ENCODE assay signal across 18 cellular contexts in genomic region chr19:6535558-6536137, GRCh38. TPM values are rescaled to one million over a fixed set of nuclear protein-coding genes. Genes with fewer than 3 reads are reported as not detected.
A peak's percentile ranks its signal among the peaks of the same experiment; 100 is the strongest.
DNase-seq lines count a peak whose midpoint lies in the region; ATAC-seq and TF ChIP-seq lines count a peak whose summit lies in the region.
"Had no signal": no experiment of that assay in that cellular context is flagged by ENCODE, and none has a peak within 500 bp of the region (broad histone marks: within the 10 kb centered on the region; RNA-seq: fewer than 3 reads in every experiment).

No MANE protein-coding gene starts in this region.

- peak overlapping the region; percentile 85 for H3K27ac Mint-ChIP-seq in activated CD4-positive, alpha-beta T cell treated with anti-CD3 and anti-CD28 coated beads, Interleukin-2, amount 10 ng/mL, durations not matched to agents 24 days and 14 days
- H3K27ac Mint-ChIP-seq in activated CD4-positive, alpha-beta T cell treated with anti-CD3 and anti-CD28 coated beads for 36 hours, result no peak overlapping the region
- H3K27ac Mint-ChIP-seq in activated B cell treated with CpG ODN at 0.5 μM for 24 hours, result peak overlapping the region; percentile 83
- H3K27ac Mint-ChIP-seq in naive thymus-derived CD8-positive, alpha-beta T cell, result peak overlapping the region in 9 of 10 donors; percentile 4 to 88 (median 52)
- H3K27ac Mint-ChIP-seq: progenitor cell of endocrine pancreas had no signal

- no peak overlapping the region for H2AFZ ChIP-seq in HCT116 (ENCODE audit: low read depth, low read length, poor library complexity, severe bottlenecking)

- no peak overlapping the region for H3K4me3 ChIP-seq in HCT116 (replicated peaks in 1 of 2; ENCODE audit: low read depth in 1 of 2, low read length in 2 of 2)
- no peak overlapping the region for H3K4me3 ChIP-seq in aorta (ENCODE audit: low read length in 2 of 2)
- H3K4me3 ChIP-seq: A549, lung had no signal

- H3K36me3 ChIP-seq in HCT116 (ENCODE audit: control insufficient read depth in 1 of 2, insufficient read depth in 2 of 2, low read length in 2 of 2) (peaks cover 8 to 18% of the 10 kb centered on the region in 2 experiments; a peak in 3 of 4 replicates), aorta (ENCODE audit: control insufficient read depth in 1 of 2, insufficient read depth in 2 of 2, low read length in 1 of 2) (no peaks in the 10 kb centered on the region)

- H3K9me2 ChIP-seq in HCT116 (ENCODE audit: insufficient read depth), result no peaks in the 10 kb centered on the region

- peaks cover 27% of the 10 kb centered on the region for H3K79me2 ChIP-seq in HCT116 (ENCODE audit: insufficient read depth, low read length)

- RAD21 ChIA-PET in HCT116 (lab: Charles Lee; ENCODE audit: low non-redundant PET in 1 of 2, low total read pairs in 2 of 2, uncharacterized antibody in 2 of 2, unreplicated experiment in 2 of 2), result no interaction called here

- peaks cover 21% of the 10 kb centered on the region for H3K27me3 Mint-ChIP-seq in activated CD4-positive, alpha-beta T cell treated with anti-CD3 and anti-CD28 coated beads, Interleukin-2, amount 10 ng/mL, durations not matched to agents 24 days and 14 days
- peaks cover 24% of the 10 kb centered on the region for H3K27me3 Mint-ChIP-seq in activated CD4-positive, alpha-beta T cell treated with anti-CD3 and anti-CD28 coated beads for 36 hours
- H3K27me3 Mint-ChIP-seq in activated B cell treated with CpG ODN at 0.5 μM for 24 hours, result peaks cover 5% of the 10 kb centered on the region
- H3K27me3 Mint-ChIP-seq in naive thymus-derived CD8-positive, alpha-beta T cell, result peaks cover 12 to 33% (median 28%) of the 10 kb centered on the region in 5 donors

- POLR2A ChIA-PET in activated CD4-positive, alpha-beta T cell treated with anti-CD3 and anti-CD28 coated beads for 36 hours (lab: Charles Lee), result interaction anchor here (0.6 kb wide), 1 partner anchor 180 kb away, joined by 3 read pairs; no protein-coding TSS in a partner anchor
- POLR2A ChIA-PET in HCT116 (lab: Charles Lee), result interaction anchor here (1.0 to 2.3 kb wide), 6 partner anchors 15 to 98 kb away, joined by 3 to 6 read pairs (median 4); no protein-coding TSS in a partner anchor
- POLR2A ChIA-PET in activated B cell treated with CpG ODN at 0.5 μM for 24 hours (lab: Charles Lee), result interaction anchor here (0.6 to 3.6 kb wide), 11 partner anchors 8 to 386 kb away, joined by 3 to 34 read pairs (median 5); partner anchors contain the start of gene CD70
- POLR2A ChIA-PET in naive thymus-derived CD8-positive, alpha-beta T cell (lab: Charles Lee), result no interaction called here

- no peak for TF ChIP-seq POLR2A in HCT116 (IDR thresholded peaks at IDR 0.05; ENCODE audit: borderline replicate concordance, extremely low read depth, insufficient read depth, insufficient read length)

- ATAC-seq in activated CD4-positive, alpha-beta T cell treated with anti-CD3 and anti-CD28 coated beads for 36 hours, result no peak
- ATAC-seq in HCT116, result no peak
- ATAC-seq in activated B cell treated with CpG ODN at 0.5 μM for 24 hours (ENCODE audit: low read depth), result no peak
- ATAC-seq in naive thymus-derived CD8-positive, alpha-beta T cell, result no peak
- ATAC-seq in aorta (ENCODE audit: low FRiP score), result no peak
- ATAC-seq in HG03159 (IDR thresholded peaks at IDR 0.05; ENCODE audit: unreplicated experiment), result no peak

- H3K9me3 ChIP-seq in HCT116 (ENCODE audit: control insufficient read depth in 1 of 2, insufficient read depth in 1 of 2, low read depth in 1 of 2, low read length in 2 of 2) (no peaks in the 10 kb centered on the region), aorta (ENCODE audit: control insufficient read depth, low read length) (no peaks in the 10 kb centered on the region)
- H3K9me3 ChIP-seq: A549 had no signal

- CTCF ChIA-PET in activated CD4-positive, alpha-beta T cell treated with anti-CD3 and anti-CD28 coated beads for 36 hours (lab: Charles Lee), result interaction anchor here (0.7 kb wide), 1 partner anchor 328 kb away, joined by 3 read pairs; no protein-coding TSS in a partner anchor
- CTCF ChIA-PET in HCT116 (lab: Charles Lee), result interaction anchor here (0.9 kb wide), 1 partner anchor 19 kb away, joined by 4 read pairs; no protein-coding TSS in a partner anchor
- CTCF ChIA-PET in activated B cell treated with CpG ODN at 0.5 μM for 24 hours (lab: Charles Lee), result interaction anchor here (0.8 to 1.3 kb wide), 4 partner anchors 15 to 95 kb away, joined by 3 to 5 read pairs (median 4); no protein-coding TSS in a partner anchor

- no peak overlapping the region for H3K9ac ChIP-seq in HCT116 (ENCODE audit: low read length)

- H3K4me3 Mint-ChIP-seq in activated CD4-positive, alpha-beta T cell treated with anti-CD3 and anti-CD28 coated beads, Interleukin-2, amount 10 ng/mL, durations not matched to agents 24 days and 14 days, result peak overlapping the region; percentile 50
- no peak overlapping the region for H3K4me3 Mint-ChIP-seq in activated CD4-positive, alpha-beta T cell treated with anti-CD3 and anti-CD28 coated beads for 36 hours
- peak overlapping the region; percentile 59 for H3K4me3 Mint-ChIP-seq in activated B cell treated with CpG ODN at 0.5 μM for 24 hours
- peak overlapping the region in 6 of 10 donors; percentile 49 to 75 (median 54) for H3K4me3 Mint-ChIP-seq in naive thymus-derived CD8-positive, alpha-beta T cell

- TF ChIP-seq CTCF in HCT116 (IDR thresholded peaks at IDR 0.05 in 2 of 3, conservative IDR thresholded peaks at IDR 0.05 in 1 of 3; ENCODE audit: borderline replicate concordance in 1 of 3, insufficient read depth in 1 of 3, low read depth in 2 of 3, low read length in 2 of 3) (no peak), activated B cell treated with CpG ODN at 0.5 μM for 24 hours (IDR thresholded peaks at IDR 0.05) (no peak)

- H3K9me3 Mint-ChIP-seq in activated CD4-positive, alpha-beta T cell treated with anti-CD3 and anti-CD28 coated beads, Interleukin-2, amount 10 ng/mL, durations not matched to agents 24 days and 14 days, result peaks cover 7% of the 10 kb centered on the region
- H3K9me3 Mint-ChIP-seq in activated CD4-positive, alpha-beta T cell treated with anti-CD3 and anti-CD28 coated beads for 36 hours (ENCODE audit: low read depth), result no peaks in the 10 kb centered on the region
- H3K9me3 Mint-ChIP-seq in activated B cell treated with CpG ODN at 0.5 μM for 24 hours, result peaks cover 5% of the 10 kb centered on the region
- no peaks in the 10 kb centered on the region for H3K9me3 Mint-ChIP-seq in naive thymus-derived CD8-positive, alpha-beta T cell

- peak overlapping the region; percentile 91 for H3K27ac ChIP-seq in HCT116 (ENCODE audit: low read depth, low read length)
- no peak overlapping the region for H3K27ac ChIP-seq in aorta (ENCODE audit: low read depth in 1 of 2, low read length in 2 of 2)
- H3K27ac ChIP-seq: A549, VCaP had no signal

- H3K4me1 ChIP-seq in HCT116 (ENCODE audit: control insufficient read depth in 1 of 2, insufficient read depth in 2 of 2, low read length in 2 of 2) (peaks cover 38 to 56% of the 10 kb centered on the region in 2 experiments), aorta (ENCODE audit: control insufficient read depth in 1 of 2, insufficient read depth in 2 of 2, low read length in 2 of 2) (no peaks in the 10 kb centered on the region)

- H3K4me1 Mint-ChIP-seq in activated CD4-positive, alpha-beta T cell treated with anti-CD3 and anti-CD28 coated beads, Interleukin-2, amount 10 ng/mL, durations not matched to agents 24 days and 14 days, result peaks cover 33% of the 10 kb centered on the region
- H3K4me1 Mint-ChIP-seq in activated CD4-positive, alpha-beta T cell treated with anti-CD3 and anti-CD28 coated beads for 36 hours, result peaks cover 35% of the 10 kb centered on the region
- H3K4me1 Mint-ChIP-seq in activated B cell treated with CpG ODN at 0.5 μM for 24 hours, result peaks cover 57% of the 10 kb centered on the region
- peaks cover 35 to 49% (median 46%) of the 10 kb centered on the region in 4 donors for H3K4me1 Mint-ChIP-seq in naive thymus-derived CD8-positive, alpha-beta T cell

- no peak for TF ChIP-seq RAD21 in HCT116 (IDR thresholded peaks at IDR 0.05; ENCODE audit: low read depth)

- H3K4me2 ChIP-seq in HCT116 (ENCODE audit: low read length), result peak overlapping the region; percentile 35; the same call in 1 of the 2 replicates
- H3K4me2 ChIP-seq: A549 had no signal

- WGBS in aorta, 2 donors, result 87 to 90% methylated on average over 10 of the region's 10 CpGs

- no peaks in the 10 kb centered on the region for H4K20me1 ChIP-seq in HCT116 (ENCODE audit: insufficient read depth)

- intact Hi-C loops in activated CD4-positive, alpha-beta T cell treated with anti-CD3 and anti-CD28 coated beads, Interleukin-2, amount 10 ng/mL, durations not matched to agents 24 days and 14 days (cut with micrococcal nuclease), result loop anchor here (5.0 kb wide), 1 partner anchor 57 kb away; the partner anchor contains the start of gene CD70
- intact Hi-C loops in activated CD4-positive, alpha-beta T cell treated with anti-CD3 and anti-CD28 coated beads for 36 hours (cut with DNase I, micrococcal nuclease), result no loop called here
- intact Hi-C loops in HCT116 (cut with micrococcal nuclease) (no loop called here), activated B cell treated with CpG ODN at 0.5 μM for 24 hours (cut with micrococcal nuclease) (loop anchor here (2.0 kb wide), 1 partner anchor 13 kb away; no protein-coding TSS in a partner anchor), aorta (cut with DNase I) (no loop called here)

- no TSS peak for BruUV-seq in HCT116 (replicated peaks; lab: Mats Ljungman, UMichigan)

- H3K27me3 ChIP-seq in HCT116 (ENCODE audit: insufficient read depth, low read length) (no peaks in the 10 kb centered on the region), aorta (ENCODE audit: control insufficient read depth in 1 of 2, insufficient read depth in 2 of 2, low read length in 1 of 2) (no peaks in the 10 kb centered on the region)

- no peak for DNase-seq in activated CD4-positive, alpha-beta T cell treated with anti-CD3 and anti-CD28 coated beads, Interleukin-2, amount 10 ng/mL, durations not matched to agents 24 days and 14 days
- DNase-seq in activated CD4-positive, alpha-beta T cell treated with anti-CD3 and anti-CD28 coated beads for 36 hours, result no peak
- DNase-seq in HCT116 (ENCODE audit: low read depth, low spot score) (no peak), activated B cell treated with CpG ODN at 0.5 μM for 24 hours (no peak), aorta (no peak), OCI-M1 (lab: John Stamatoyannopoulos, UW) (no peak)
- no peak for DNase-seq in naive thymus-derived CD8-positive, alpha-beta T cell
- DNase-seq: DMS79, foreskin melanocyte, NCI-H1092, NCI-H510A had no signal

- H3K36me3 Mint-ChIP-seq in activated CD4-positive, alpha-beta T cell treated with anti-CD3 and anti-CD28 coated beads, Interleukin-2, amount 10 ng/mL, durations not matched to agents 24 days and 14 days (ENCODE audit: low read depth), result peaks cover 23% of the 10 kb centered on the region
- H3K36me3 Mint-ChIP-seq in activated CD4-positive, alpha-beta T cell treated with anti-CD3 and anti-CD28 coated beads for 36 hours (ENCODE audit: low read depth), result no peaks in the 10 kb centered on the region
- H3K36me3 Mint-ChIP-seq in activated B cell treated with CpG ODN at 0.5 μM for 24 hours (ENCODE audit: low read depth), result peaks cover 15% of the 10 kb centered on the region
- H3K36me3 Mint-ChIP-seq in naive thymus-derived CD8-positive, alpha-beta T cell, result no peaks in the 10 kb centered on the region

RNA-seq across cellular contexts. Expression of gene TNFSF9, which starts 4.8 kb away (rescaled TPM):
- 6.1 and 6.4 TPM in 2 replicates for total RNA-seq in activated CD4-positive, alpha-beta T cell treated with anti-CD3 and anti-CD28 coated beads, Interleukin-2, amount 10 ng/mL, durations not matched to agents 24 days and 14 days
- total RNA-seq in activated CD4-positive, alpha-beta T cell treated with anti-CD3 and anti-CD28 coated beads for 36 hours, result under 1 TPM; 0.49 to 0.57 TPM
- total RNA-seq in HCT116 (2021; ENCODE audit: unreplicated experiment), result 25.1 TPM
- 26.8 and 35.8 TPM in 2 replicates for polyA plus RNA-seq in HCT116 (2012)
- 6.0 and 7.1 TPM in 2 replicates for total RNA-seq in activated B cell treated with CpG ODN at 0.5 μM for 24 hours
- 1 to 10 TPM in 1 of 2 experiments, under 1 TPM in 1; 0.30 to 1.0 TPM for total RNA-seq in naive thymus-derived CD8-positive, alpha-beta T cell
- under 1 TPM in 2 of 3 donors, not detected in 1; 0.25 to 0.54 TPM for polyA plus RNA-seq in naive thymus-derived CD8-positive, alpha-beta T cell
- total RNA-seq in aorta, result 1 to 10 TPM; 1.2 to 1.6 TPM
- not detected for polyA plus RNA-seq in aorta
- total RNA-seq: progenitor cell of endocrine pancreas had no signal

RNA-seq across cellular contexts. Expression of gene TUBB4A, which starts 33.5 kb away (rescaled TPM):
- total RNA-seq in activated CD4-positive, alpha-beta T cell treated with anti-CD3 and anti-CD28 coated beads, Interleukin-2, amount 10 ng/mL, durations not matched to agents 24 days and 14 days, result 2.8 and 3.3 TPM in 2 replicates
- 1 to 10 TPM; 4.8 to 5.1 TPM for total RNA-seq in activated CD4-positive, alpha-beta T cell treated with anti-CD3 and anti-CD28 coated beads for 36 hours
- 32.5 TPM for total RNA-seq in HCT116 (2021; ENCODE audit: unreplicated experiment)
- polyA plus RNA-seq in HCT116 (2012), result 20.8 and 24.5 TPM in 2 replicates
- 13.2 and 16.8 TPM in 2 replicates for total RNA-seq in activated B cell treated with CpG ODN at 0.5 μM for 24 hours
- total RNA-seq in naive thymus-derived CD8-positive, alpha-beta T cell, result 1 to 10 TPM; 7.6 to 8.8 TPM
- polyA plus RNA-seq in naive thymus-derived CD8-positive, alpha-beta T cell, result 1 to 10 TPM; 2.8 to 7.3 (median 5.2) TPM
- under 1 TPM; 0.68 to 0.90 TPM for total RNA-seq in aorta
- not detected for polyA plus RNA-seq in aorta
- total RNA-seq: skeletal muscle tissue had no signal

RNA-seq across cellular contexts. Expression of gene DENND1C, which starts 54.1 kb away (rescaled TPM):
- total RNA-seq in activated CD4-positive, alpha-beta T cell treated with anti-CD3 and anti-CD28 coated beads, Interleukin-2, amount 10 ng/mL, durations not matched to agents 24 days and 14 days, result 63.7 and 67.6 TPM in 2 replicates
- total RNA-seq in activated CD4-positive, alpha-beta T cell treated with anti-CD3 and anti-CD28 coated beads for 36 hours, result 10 to 100 TPM; 49.5 to 56.3 TPM
- total RNA-seq in HCT116 (2021; ENCODE audit: unreplicated experiment) (0.54 TPM), activated B cell treated with CpG ODN at 0.5 μM for 24 hours (90.0 and 95.1 TPM in 2 replicates), aorta (1 to 10 TPM; 3.9 to 7.6 TPM)
- 18.3 and 22.6 TPM in 2 replicates for polyA plus RNA-seq in HCT116 (2012)
- 100 to 1,000 TPM; 105 to 110 TPM for total RNA-seq in naive thymus-derived CD8-positive, alpha-beta T cell
- 100 to 1,000 TPM in 1 of 3 donors, 10 to 100 TPM in 2; 35.4 to 106 (median 67.7) TPM for polyA plus RNA-seq in naive thymus-derived CD8-positive, alpha-beta T cell
- polyA plus RNA-seq in aorta, result 1 to 10 TPM in 1 of 2 donors, under 1 TPM in 1; 0.20 to 1.9 TPM
- total RNA-seq: skeletal muscle tissue had no signal

RNA-seq across cellular contexts. Expression of gene CD70, which starts 55.3 kb away (rescaled TPM):
- total RNA-seq in activated CD4-positive, alpha-beta T cell treated with anti-CD3 and anti-CD28 coated beads, Interleukin-2, amount 10 ng/mL, durations not matched to agents 24 days and 14 days, result 46.8 and 47.4 TPM in 2 replicates
- 1 to 10 TPM; 3.3 to 3.6 TPM for total RNA-seq in activated CD4-positive, alpha-beta T cell treated with anti-CD3 and anti-CD28 coated beads for 36 hours
- 2.1 TPM for total RNA-seq in HCT116 (2021; ENCODE audit: unreplicated experiment)
- polyA plus RNA-seq in HCT116 (2012), result 1.2 and 1.6 TPM in 2 replicates
- 29.3 and 29.7 TPM in 2 replicates for total RNA-seq in activated B cell treated with CpG ODN at 0.5 μM for 24 hours
- not detected for total RNA-seq in naive thymus-derived CD8-positive, alpha-beta T cell
- polyA plus RNA-seq in naive thymus-derived CD8-positive, alpha-beta T cell, result under 1 TPM in 1 of 3 donors, not detected in 2; 0.90 TPM
- total RNA-seq in aorta, result under 1 TPM in 1 of 2 donors, not detected in 1; 0.42 TPM
- polyA plus RNA-seq in aorta, result not detected
- total RNA-seq: progenitor cell of endocrine pancreas, subcutaneous adipose tissue had no signal

Comparison
In these comparisons a context has a peak if more than half of its experiments do, and no peak if none do; other contexts are left out.
1. intact Hi-C loops: an anchor here in activated CD4-positive, alpha-beta T cell treated with anti-CD3 and anti-CD28 coated beads, Interleukin-2, amount 10 ng/mL, durations not matched to agents 24 days and 14 days (5.0 kb wide) and activated B cell treated with CpG ODN at 0.5 μM for 24 hours (2.0 kb wide); none called in activated CD4-positive, alpha-beta T cell treated with anti-CD3 and anti-CD28 coated beads for 36 hours, HCT116 and aorta.